Comparison of ENCODE assay signal across 1 cellular context in the genomic region with DNA sequence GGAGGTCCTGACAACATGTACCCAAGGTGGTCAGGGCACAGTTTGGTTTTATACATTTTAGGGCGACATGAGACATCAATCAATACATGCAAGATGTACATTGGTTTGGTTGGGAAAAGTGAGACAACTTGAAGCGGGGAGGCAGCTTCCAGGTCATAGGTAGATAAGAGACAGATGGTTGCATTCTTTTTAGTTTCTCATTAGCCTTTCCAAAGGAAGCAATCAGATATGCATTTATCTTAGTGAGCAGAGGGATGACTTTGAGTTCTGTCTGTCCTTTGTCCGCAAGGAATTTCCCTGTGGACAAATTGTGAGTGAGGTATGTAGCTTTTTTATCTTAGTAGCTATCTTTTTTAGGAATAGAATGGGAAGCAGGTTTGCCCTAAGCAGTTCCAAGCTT.
TF ChIP-seq lines count a peak whose summit lies in the region.

No MANE protein-coding gene starts in this region.

TF ChIP-seq in K562, 482 proteins besides CTCF, POLR2A, EP300 and RAD21 (continued from another document):
- TF ChIP-seq ESRRB (CRISPR knock-in tag; IDR thresholded peaks at IDR 0.05; ENCODE audit: borderline replicate concordance): no peak
- TF ChIP-seq, protein P1, sequence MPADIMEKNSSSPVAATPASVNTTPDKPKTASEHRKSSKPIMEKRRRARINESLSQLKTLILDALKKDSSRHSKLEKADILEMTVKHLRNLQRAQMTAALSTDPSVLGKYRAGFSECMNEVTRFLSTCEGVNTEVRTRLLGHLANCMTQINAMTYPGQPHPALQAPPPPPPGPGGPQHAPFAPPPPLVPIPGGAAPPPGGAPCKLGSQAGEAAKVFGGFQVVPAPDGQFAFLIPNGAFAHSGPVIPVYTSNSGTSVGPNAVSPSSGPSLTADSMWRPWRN (IDR thresholded peaks at IDR 0.05; ENCODE audit: low read depth): no peak
- TF ChIP-seq ETS2 (tag; IDR thresholded peaks at IDR 0.05; ENCODE audit: borderline replicate concordance, poor library complexity, severe bottlenecking): no peak
- TF ChIP-seq, protein P2, sequence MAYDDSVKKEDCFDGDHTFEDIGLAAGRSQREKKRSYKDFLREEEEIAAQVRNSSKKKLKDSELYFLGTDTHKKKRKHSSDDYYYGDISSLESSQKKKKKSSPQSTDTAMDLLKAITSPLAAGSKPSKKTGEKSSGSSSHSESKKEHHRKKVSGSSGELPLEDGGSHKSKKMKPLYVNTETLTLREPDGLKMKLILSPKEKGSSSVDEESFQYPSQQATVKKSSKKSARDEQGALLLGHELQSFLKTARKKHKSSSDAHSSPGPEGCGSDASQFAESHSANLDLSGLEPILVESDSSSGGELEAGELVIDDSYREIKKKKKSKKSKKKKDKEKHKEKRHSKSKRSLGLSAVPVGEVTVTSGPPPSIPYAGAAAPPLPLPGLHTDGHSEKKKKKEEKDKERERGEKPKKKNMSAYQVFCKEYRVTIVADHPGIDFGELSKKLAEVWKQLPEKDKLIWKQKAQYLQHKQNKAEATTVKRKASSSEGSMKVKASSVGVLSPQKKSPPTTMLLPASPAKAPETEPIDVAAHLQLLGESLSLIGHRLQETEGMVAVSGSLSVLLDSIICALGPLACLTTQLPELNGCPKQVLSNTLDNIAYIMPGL (CRISPR knock-in tag; IDR thresholded peaks at IDR 0.05): no peak
